ENCODE assay signal across 6 cellular contexts in genomic region chr11:574632-575323, GRCh38. TPM values are rescaled to one million over a fixed set of nuclear protein-coding genes. Genes with fewer than 3 reads are reported as not detected.
DNase-seq lines count a peak whose midpoint lies in the region; ATAC-seq and TF ChIP-seq lines count a peak whose summit lies in the region.

No MANE protein-coding gene starts in this region.

- H3K27me3 ChIP-seq in fibroblast of lung (ENCODE audit: control insufficient read depth, insufficient read depth, low read length) = no peaks in the 10 kb centered on the region
- peaks cover 0 to 5% (median 4%) of the 10 kb centered on the region in 5 donors for H3K27me3 ChIP-seq in subcutaneous abdominal adipose tissue (ENCODE audit: control insufficient read depth in 5 of 5, insufficient read depth in 4 of 5, low read length in 5 of 5)
- H3K27me3 ChIP-seq in foreskin keratinocyte = no peaks in the 10 kb centered on the region

- peak overlapping the region; percentile 31 to 72 (median 69) for H3K4me3 ChIP-seq in fibroblast of lung (replicated peaks in 1 of 4; ENCODE audit: control extremely low read depth in 1 of 4, insufficient read depth in 1 of 4, low read depth in 3 of 4, low read length in 4 of 4)
- peak overlapping the region in 4 of 5 donors; percentile 61 to 82 (median 68) for H3K4me3 ChIP-seq in subcutaneous abdominal adipose tissue (ENCODE audit: low read depth in 1 of 5, low read length in 5 of 5)

- H3K36me3 ChIP-seq in fibroblast of lung (ENCODE audit: control insufficient read depth, insufficient read depth, low read length) = no peaks in the 10 kb centered on the region
- H3K36me3 ChIP-seq in subcutaneous abdominal adipose tissue (ENCODE audit: control insufficient read depth in 5 of 5, insufficient read depth in 5 of 5, low read length in 5 of 5) = no peaks in the 10 kb centered on the region

- H3K4me1 ChIP-seq in fibroblast of lung (ENCODE audit: control insufficient read depth, extremely low read depth, insufficient read depth, low read length) (peaks cover 3% of the 10 kb centered on the region), subcutaneous abdominal adipose tissue (ENCODE audit: control insufficient read depth in 5 of 5, insufficient read depth in 5 of 5, low read length in 5 of 5) (peaks cover 14 to 39% (median 35%) of the 10 kb centered on the region in 5 donors), foreskin keratinocyte (peaks cover 7% of the 10 kb centered on the region)

- H2AFZ ChIP-seq in fibroblast of lung (ENCODE audit: low read length) = peak overlapping the region; percentile 77

- no peaks in the 10 kb centered on the region for H4K20me1 ChIP-seq in fibroblast of lung (ENCODE audit: control insufficient read depth, extremely low read depth, insufficient read depth, low read length)

- H3K9ac ChIP-seq in fibroblast of lung (ENCODE audit: insufficient read depth, low read length) = peak overlapping the region; percentile 63
- H3K9ac ChIP-seq in subcutaneous abdominal adipose tissue (ENCODE audit: low read length in 5 of 5) = peak overlapping the region in 1 of 5 donors; percentile 64

- ATAC-seq in foreskin keratinocyte = no peak

- TF ChIP-seq CTCF in fibroblast of lung (conservative IDR thresholded peaks at IDR 0.05 in 1 of 2, IDR thresholded peaks at IDR 0.05 in 1 of 2; ENCODE audit: low read depth in 1 of 2, low read length in 2 of 2) (no peak), foreskin keratinocyte (conservative IDR thresholded peaks at IDR 0.05) (no peak)

- H3K79me2 ChIP-seq in fibroblast of lung (ENCODE audit: control insufficient read depth, insufficient read depth, low read length) = peaks cover 31% of the 10 kb centered on the region

- H3K27ac ChIP-seq in fibroblast of lung (ENCODE audit: insufficient read depth, low read length) = no peak overlapping the region
- H3K27ac ChIP-seq in subcutaneous abdominal adipose tissue (ENCODE audit: low read depth, low read length) = no peak overlapping the region
- no peak overlapping the region for H3K27ac ChIP-seq in foreskin keratinocyte

- DNase-seq in NCI-H82 (lab: John Stamatoyannopoulos, UW) (peak; percentile 66), NCI-H82 treated with DMSO at 0.1 percent for 48 hours (lab: John Stamatoyannopoulos, UW; ENCODE audit: unreplicated experiment) (no peak), fibroblast of lung (ENCODE audit: low read depth in 2 of 2) (no peak), foreskin keratinocyte (no peak), germinal center (ENCODE audit: low spot score) (no peak)

- H3K9me3 ChIP-seq in fibroblast of lung (ENCODE audit: control insufficient read depth, insufficient read depth, low read depth, low read length) = no peaks in the 10 kb centered on the region
- no peaks in the 10 kb centered on the region for H3K9me3 ChIP-seq in subcutaneous abdominal adipose tissue (ENCODE audit: control insufficient read depth in 5 of 5, low read length in 5 of 5)

- peak overlapping the region; percentile 94 for H3K4me2 ChIP-seq in fibroblast of lung (ENCODE audit: extremely low read depth, insufficient read depth, low read length)

RNA-seq across cellular contexts. Expression of gene PHRF1, which starts 1.5 kb away (rescaled TPM):
- total RNA-seq in fibroblast of lung (16.8 and 18.7 TPM in 2 replicates), foreskin keratinocyte (28.4 and 30.4 TPM in 2 replicates)
- polyA plus RNA-seq in fibroblast of lung (5.9 and 9.7 TPM in 2 replicates), foreskin keratinocyte (14.2 and 15.1 TPM in 2 replicates)
- polyA plus RNA-seq in fibroblast of lung (2012) = 11.2 and 16.3 TPM in 2 replicates
- 12.8 and 20.2 TPM in 2 replicates for polyA minus RNA-seq in fibroblast of lung (ENCODE audit: low replicate concordance)

RNA-seq across cellular contexts. Expression of gene RASSF7, which starts 14.0 kb away (rescaled TPM):
- total RNA-seq in fibroblast of lung = 1.5 and 2.8 TPM in 2 replicates
- 1.4 and 1.6 TPM in 2 replicates for polyA plus RNA-seq in fibroblast of lung
- polyA plus RNA-seq in fibroblast of lung (2012) = 2.4 and 3.6 TPM in 2 replicates
- 0.47 TPM in 1 of 2 replicates, not detected in the other for polyA minus RNA-seq in fibroblast of lung (ENCODE audit: low replicate concordance)
- 37.3 and 44.3 TPM in 2 replicates for total RNA-seq in foreskin keratinocyte
- 51.7 and 59.1 TPM in 2 replicates for polyA plus RNA-seq in foreskin keratinocyte

RNA-seq across cellular contexts. Expression of gene LMNTD2, which starts 14.2 kb away (rescaled TPM):
- total RNA-seq in fibroblast of lung (0.17 and 0.26 TPM in 2 replicates), foreskin keratinocyte (0.92 and 0.95 TPM in 2 replicates)
- polyA plus RNA-seq in fibroblast of lung (0.05 and 0.08 TPM in 2 replicates), foreskin keratinocyte (1.2 and 1.3 TPM in 2 replicates)
- polyA plus RNA-seq in fibroblast of lung (2012) = 0.12 and 0.45 TPM in 2 replicates
- polyA minus RNA-seq in fibroblast of lung (ENCODE audit: low replicate concordance) = not detected in 2 replicates

RNA-seq across cellular contexts. Expression of gene LRRC56, which starts 37.5 kb away (rescaled TPM):
- total RNA-seq in fibroblast of lung (0.77 and 1.3 TPM in 2 replicates), foreskin keratinocyte (0.28 and 0.48 TPM in 2 replicates)
- polyA plus RNA-seq in fibroblast of lung (0.26 and 0.28 TPM in 2 replicates), foreskin keratinocyte (0.30 and 0.47 TPM in 2 replicates)
- polyA plus RNA-seq in fibroblast of lung (2012) = 0.80 and 0.87 TPM in 2 replicates
- 0.19 and 0.98 TPM in 2 replicates for polyA minus RNA-seq in fibroblast of lung (ENCODE audit: low replicate concordance)

RNA-seq across cellular contexts. Expression of gene HRAS, which starts 39.4 kb away (rescaled TPM):
- total RNA-seq in fibroblast of lung = 46.7 and 58.5 TPM in 2 replicates
- 51.7 and 69.3 TPM in 2 replicates for polyA plus RNA-seq in fibroblast of lung
- polyA plus RNA-seq in fibroblast of lung (2012) = 88.2 and 141 TPM in 2 replicates
- polyA minus RNA-seq in fibroblast of lung (ENCODE audit: low replicate concordance) = 120 and 182 TPM in 2 replicates
- total RNA-seq in foreskin keratinocyte = 167 and 199 TPM in 2 replicates
- 252 and 263 TPM in 2 replicates for polyA plus RNA-seq in foreskin keratinocyte

Comparison
In these comparisons a context has a peak if more than half of its experiments do, and no peak if none do; other contexts are left out.
1. RNA of gene RASSF7, which starts 14.0 kb away (total RNA-seq): 37.3 to 44.3 TPM in foreskin keratinocyte; 1.5 to 2.8 TPM in fibroblast of lung; every median in the first group is over 10 times any median in the second.